Comparison of ENCODE assay signal across 1 cellular context in the genomic region with DNA sequence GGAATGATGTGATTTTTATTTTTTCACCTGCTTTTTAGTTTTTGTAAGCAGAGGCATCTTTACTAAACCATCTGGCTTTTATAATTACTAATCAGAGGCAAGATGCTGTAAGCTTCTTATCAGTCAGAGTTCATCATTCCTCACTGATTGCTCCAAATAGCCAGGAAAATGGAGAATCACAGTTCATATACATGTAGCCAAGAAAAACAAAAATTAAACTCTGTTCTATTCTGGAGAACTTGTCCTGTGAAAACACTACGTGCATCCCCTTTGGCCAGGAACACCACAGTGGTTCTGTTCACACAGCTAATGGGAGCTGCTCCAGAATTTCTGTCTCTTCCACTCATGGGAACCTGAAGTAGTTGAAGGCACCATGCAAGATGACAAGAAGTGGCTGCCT.
A peak's percentile ranks its signal among the peaks of the same experiment; 100 is the strongest.
TF ChIP-seq lines count a peak whose summit lies in the region.

No MANE protein-coding gene starts in this region.

TF ChIP-seq in SK-N-SH, 30 proteins besides CTCF, POLR2A, EP300 and RAD21 (continued from another document):
- TF ChIP-seq, protein P1, sequence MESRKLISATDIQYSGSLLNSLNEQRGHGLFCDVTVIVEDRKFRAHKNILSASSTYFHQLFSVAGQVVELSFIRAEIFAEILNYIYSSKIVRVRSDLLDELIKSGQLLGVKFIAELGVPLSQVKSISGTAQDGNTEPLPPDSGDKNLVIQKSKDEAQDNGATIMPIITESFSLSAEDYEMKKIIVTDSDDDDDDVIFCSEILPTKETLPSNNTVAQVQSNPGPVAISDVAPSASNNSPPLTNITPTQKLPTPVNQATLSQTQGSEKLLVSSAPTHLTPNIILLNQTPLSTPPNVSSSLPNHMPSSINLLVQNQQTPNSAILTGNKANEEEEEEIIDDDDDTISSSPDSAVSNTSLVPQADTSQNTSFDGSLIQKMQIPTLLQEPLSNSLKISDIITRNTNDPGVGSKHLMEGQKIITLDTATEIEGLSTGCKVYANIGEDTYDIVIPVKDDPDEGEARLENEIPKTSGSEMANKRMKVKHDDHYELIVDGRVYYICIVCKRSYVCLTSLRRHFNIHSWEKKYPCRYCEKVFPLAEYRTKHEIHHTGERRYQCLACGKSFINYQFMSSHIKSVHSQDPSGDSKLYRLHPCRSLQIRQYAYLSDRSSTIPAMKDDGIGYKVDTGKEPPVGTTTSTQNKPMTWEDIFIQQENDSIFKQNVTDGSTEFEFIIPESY (IDR thresholded peaks at IDR 0.05; ENCODE audit: borderline replicate concordance, low read depth), result no peak
- TF ChIP-seq FOXM1 (IDR thresholded peaks at IDR 0.05; ENCODE audit: low read depth), result no peak
- TF ChIP-seq SMC3 (IDR thresholded peaks at IDR 0.05; ENCODE audit: low read depth, low read length), result no peak
- TF ChIP-seq EZH2phosphoT487 (IDR thresholded peaks at IDR 0.05; ENCODE audit: borderline replicate concordance, low read depth), result no peak
- TF ChIP-seq CHD2 (IDR thresholded peaks at IDR 0.05; ENCODE audit: low read length, partially characterized antibody), result no peak
- no peak for TF ChIP-seq ELF1 (IDR thresholded peaks at IDR 0.05)
- peak; percentile 57; the same call in 1 of the 2 replicates for TF ChIP-seq GATA2 (CRISPR knock-in tag; IDR thresholded peaks at IDR 0.05)
- TF ChIP-seq, protein P2, sequence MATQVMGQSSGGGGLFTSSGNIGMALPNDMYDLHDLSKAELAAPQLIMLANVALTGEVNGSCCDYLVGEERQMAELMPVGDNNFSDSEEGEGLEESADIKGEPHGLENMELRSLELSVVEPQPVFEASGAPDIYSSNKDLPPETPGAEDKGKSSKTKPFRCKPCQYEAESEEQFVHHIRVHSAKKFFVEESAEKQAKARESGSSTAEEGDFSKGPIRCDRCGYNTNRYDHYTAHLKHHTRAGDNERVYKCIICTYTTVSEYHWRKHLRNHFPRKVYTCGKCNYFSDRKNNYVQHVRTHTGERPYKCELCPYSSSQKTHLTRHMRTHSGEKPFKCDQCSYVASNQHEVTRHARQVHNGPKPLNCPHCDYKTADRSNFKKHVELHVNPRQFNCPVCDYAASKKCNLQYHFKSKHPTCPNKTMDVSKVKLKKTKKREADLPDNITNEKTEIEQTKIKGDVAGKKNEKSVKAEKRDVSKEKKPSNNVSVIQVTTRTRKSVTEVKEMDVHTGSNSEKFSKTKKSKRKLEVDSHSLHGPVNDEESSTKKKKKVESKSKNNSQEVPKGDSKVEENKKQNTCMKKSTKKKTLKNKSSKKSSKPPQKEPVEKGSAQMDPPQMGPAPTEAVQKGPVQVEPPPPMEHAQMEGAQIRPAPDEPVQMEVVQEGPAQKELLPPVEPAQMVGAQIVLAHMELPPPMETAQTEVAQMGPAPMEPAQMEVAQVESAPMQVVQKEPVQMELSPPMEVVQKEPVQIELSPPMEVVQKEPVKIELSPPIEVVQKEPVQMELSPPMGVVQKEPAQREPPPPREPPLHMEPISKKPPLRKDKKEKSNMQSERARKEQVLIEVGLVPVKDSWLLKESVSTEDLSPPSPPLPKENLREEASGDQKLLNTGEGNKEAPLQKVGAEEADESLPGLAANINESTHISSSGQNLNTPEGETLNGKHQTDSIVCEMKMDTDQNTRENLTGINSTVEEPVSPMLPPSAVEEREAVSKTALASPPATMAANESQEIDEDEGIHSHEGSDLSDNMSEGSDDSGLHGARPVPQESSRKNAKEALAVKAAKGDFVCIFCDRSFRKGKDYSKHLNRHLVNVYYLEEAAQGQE (IDR thresholded peaks at IDR 0.05; ENCODE audit: low read depth, low read length), result no peak
- no peak for TF ChIP-seq FOXJ3 (CRISPR knock-in tag; IDR thresholded peaks at IDR 0.05)
- TF ChIP-seq RFX5 (IDR thresholded peaks at IDR 0.05; ENCODE audit: low read length), result no peak
- no peak for TF ChIP-seq MEF2A (IDR thresholded peaks at IDR 0.05; ENCODE audit: borderline replicate concordance, low read depth)
- peak; percentile 62; the same call in 1 of the 2 replicates for TF ChIP-seq RCOR1 (IDR thresholded peaks at IDR 0.05; ENCODE audit: low read length)
- TF ChIP-seq TEAD4 (IDR thresholded peaks at IDR 0.05; ENCODE audit: borderline replicate concordance, insufficient read depth), result no peak
- TF ChIP-seq GABPA (IDR thresholded peaks at IDR 0.05; ENCODE audit: low read depth), result no peak
- TF ChIP-seq, protein P3, sequence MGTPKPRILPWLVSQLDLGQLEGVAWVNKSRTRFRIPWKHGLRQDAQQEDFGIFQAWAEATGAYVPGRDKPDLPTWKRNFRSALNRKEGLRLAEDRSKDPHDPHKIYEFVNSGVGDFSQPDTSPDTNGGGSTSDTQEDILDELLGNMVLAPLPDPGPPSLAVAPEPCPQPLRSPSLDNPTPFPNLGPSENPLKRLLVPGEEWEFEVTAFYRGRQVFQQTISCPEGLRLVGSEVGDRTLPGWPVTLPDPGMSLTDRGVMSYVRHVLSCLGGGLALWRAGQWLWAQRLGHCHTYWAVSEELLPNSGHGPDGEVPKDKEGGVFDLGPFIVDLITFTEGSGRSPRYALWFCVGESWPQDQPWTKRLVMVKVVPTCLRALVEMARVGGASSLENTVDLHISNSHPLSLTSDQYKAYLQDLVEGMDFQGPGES (IDR thresholded peaks at IDR 0.05; ENCODE audit: low read depth, low read length), result no peak
- no peak for TF ChIP-seq SIN3A (IDR thresholded peaks at IDR 0.05; ENCODE audit: borderline replicate concordance, low read depth, low read length)
- TF ChIP-seq, protein P4, sequence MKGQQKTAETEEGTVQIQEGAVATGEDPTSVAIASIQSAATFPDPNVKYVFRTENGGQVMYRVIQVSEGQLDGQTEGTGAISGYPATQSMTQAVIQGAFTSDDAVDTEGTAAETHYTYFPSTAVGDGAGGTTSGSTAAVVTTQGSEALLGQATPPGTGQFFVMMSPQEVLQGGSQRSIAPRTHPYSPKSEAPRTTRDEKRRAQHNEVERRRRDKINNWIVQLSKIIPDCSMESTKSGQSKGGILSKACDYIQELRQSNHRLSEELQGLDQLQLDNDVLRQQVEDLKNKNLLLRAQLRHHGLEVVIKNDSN (IDR thresholded peaks at IDR 0.05; ENCODE audit: borderline replicate concordance, low read depth), result no peak
- TF ChIP-seq TCF12 (IDR thresholded peaks at IDR 0.05), result peak; percentile 69
- no peak for TF ChIP-seq MXI1 (IDR thresholded peaks at IDR 0.05; ENCODE audit: low read depth, low read length)
- TF ChIP-seq TAF1 (IDR thresholded peaks at IDR 0.05; ENCODE audit: borderline replicate concordance, low read depth, low read length), result no peak
- TF ChIP-seq POLR2AphosphoS5 (IDR thresholded peaks at IDR 0.05; ENCODE audit: low read depth, low read length), result no peak
- no peak for TF ChIP-seq YY1 (IDR thresholded peaks at IDR 0.05; ENCODE audit: low read depth)
